In genomic region chr11:68330700-68331337, GRCh38 we compare ENCODE assay signal across 12 cellular contexts. TPM values are rescaled to one million over a fixed set of nuclear protein-coding genes. Genes with fewer than 3 reads are reported as not detected.
DNase-seq lines count a peak whose midpoint lies in the region; ATAC-seq and TF ChIP-seq lines count a peak whose summit lies in the region.
"Had no signal": no experiment of that assay in that cellular context is flagged by ENCODE, and none has a peak within 500 bp of the region (broad histone marks: within the 10 kb centered on the region; RNA-seq: fewer than 3 reads in every experiment).

No MANE protein-coding gene starts in this region.

- TF ChIP-seq CTCF in esophagus squamous epithelium (IDR thresholded peaks at IDR 0.05) (no peak), neural progenitor cell (IDR thresholded peaks at IDR 0.05) (no peak)

- H3K79me2 ChIP-seq in neural progenitor cell (ENCODE audit: low read depth), result peaks cover 53% of the 10 kb centered on the region

- CTCF ChIA-PET in CD4-positive, alpha-beta memory T cell (lab: Charles Lee; ENCODE audit: partially characterized antibody), result interaction anchor here (1.7 kb wide), 1 partner anchor 32 kb away, joined by 5 read pairs; no protein-coding TSS in a partner anchor

- peak overlapping the region in 1 of 2 donors; percentile 28 for H3K4me3 ChIP-seq in CD4-positive, alpha-beta memory T cell (ENCODE audit: low read length in 2 of 2)
- H3K4me3 ChIP-seq in NT2/D1 (ENCODE audit: insufficient read length, low read depth) (no peak overlapping the region), esophagus squamous epithelium (no peak overlapping the region), neural progenitor cell (no peak overlapping the region)
- H3K4me3 ChIP-seq: thoracic aorta had no signal

- H3K9me3 ChIP-seq in CD4-positive, alpha-beta memory T cell (ENCODE audit: control insufficient read depth in 1 of 2, low read length in 2 of 2), result no peaks in the 10 kb centered on the region
- no peaks in the 10 kb centered on the region for H3K9me3 ChIP-seq in NT2/D1 (ENCODE audit: insufficient read depth, low read length)
- no peaks in the 10 kb centered on the region for H3K9me3 ChIP-seq in esophagus squamous epithelium
- H3K9me3 ChIP-seq in neural progenitor cell (ENCODE audit: low read depth), result no peaks in the 10 kb centered on the region
- H3K9me3 ChIP-seq: thoracic aorta had no signal

- H3K27me3 ChIP-seq in CD4-positive, alpha-beta memory T cell (ENCODE audit: insufficient read depth, low read length), result no peaks in the 10 kb centered on the region
- no peaks in the 10 kb centered on the region for H3K27me3 ChIP-seq in NT2/D1 (ENCODE audit: insufficient read depth, insufficient read length)
- no peaks in the 10 kb centered on the region for H3K27me3 ChIP-seq in esophagus squamous epithelium
- no peaks in the 10 kb centered on the region for H3K27me3 ChIP-seq in neural progenitor cell

- no peak overlapping the region for H2AFZ ChIP-seq in neural progenitor cell (replicated peaks)

- H3K27ac Mint-ChIP-seq in CD4-positive, alpha-beta memory T cell, result peak overlapping the region in 2 of 7 donors; percentile 52 to 76
- H3K27ac Mint-ChIP-seq in neural progenitor cell (peak overlapping the region; percentile 8), immature natural killer cell (peak overlapping the region in 1 of 6 donors; percentile 12)

- H3K36me3 ChIP-seq in CD4-positive, alpha-beta memory T cell (ENCODE audit: insufficient read depth, low read length), result no peaks in the 10 kb centered on the region
- H3K36me3 ChIP-seq in NT2/D1 (ENCODE audit: insufficient read depth, insufficient read length, low read length), result peaks cover 14% of the 10 kb centered on the region
- no peaks in the 10 kb centered on the region for H3K36me3 ChIP-seq in esophagus squamous epithelium
- no peaks in the 10 kb centered on the region for H3K36me3 ChIP-seq in neural progenitor cell
- H3K36me3 ChIP-seq: thoracic aorta had no signal

- H3K9me3 Mint-ChIP-seq in CD4-positive, alpha-beta memory T cell, result no peaks in the 10 kb centered on the region
- H3K9me3 Mint-ChIP-seq in neural progenitor cell, result no peaks in the 10 kb centered on the region
- no peaks in the 10 kb centered on the region for H3K9me3 Mint-ChIP-seq in immature natural killer cell

- peaks cover 8% of the 10 kb centered on the region for H4K20me1 ChIP-seq in neural progenitor cell (ENCODE audit: low read depth)

- DNase-seq in CD4-positive, alpha-beta memory T cell, result no peak
- no peak for DNase-seq in NT2/D1 (ENCODE audit: low read depth, low spot score)
- DNase-seq in esophagus squamous epithelium (lab: John Stamatoyannopoulos, UW), result no peak
- no peak for DNase-seq in neural progenitor cell (ENCODE audit: low spot score)
- DNase-seq in immature natural killer cell, result no peak
- no peak for DNase-seq in mucosa of gallbladder (ENCODE audit: low spot score)
- no peak for DNase-seq in AML-193 (lab: John Stamatoyannopoulos, UW)
- DNase-seq: foreskin melanocyte, Karpas-422, PC-3 had no signal

- H3K9ac ChIP-seq in NT2/D1 (ENCODE audit: insufficient read length, low read depth), result peak overlapping the region; percentile 36
- H3K9ac ChIP-seq in neural progenitor cell, result no peak overlapping the region

- POLR2A ChIA-PET in CD4-positive, alpha-beta memory T cell (lab: Charles Lee; ENCODE audit: partially characterized antibody), result no interaction called here

- H3K4me1 ChIP-seq in CD4-positive, alpha-beta memory T cell (ENCODE audit: insufficient read depth, low read length), result peaks cover 48% of the 10 kb centered on the region
- H3K4me1 ChIP-seq in NT2/D1 (ENCODE audit: insufficient read depth, insufficient read length), result peaks cover 40% of the 10 kb centered on the region
- H3K4me1 ChIP-seq in esophagus squamous epithelium, result peaks cover 0 to 82% (median 58%) of the 10 kb centered on the region in 3 donors
- H3K4me1 ChIP-seq in neural progenitor cell, result peaks cover 58% of the 10 kb centered on the region

- H3K27ac ChIP-seq in CD4-positive, alpha-beta memory T cell (ENCODE audit: low read depth, low read length), result no peak overlapping the region
- H3K27ac ChIP-seq in esophagus squamous epithelium, result peak overlapping the region in 3 of 4 donors; percentile 70 to 83 (median 74)
- no peak overlapping the region for H3K27ac ChIP-seq in neural progenitor cell

- TF ChIP-seq POLR2A in esophagus squamous epithelium (IDR thresholded peaks at IDR 0.05), result no peak

- 58 to 78% methylated on average over 14 to 16 of the region's 16 CpGs for WGBS in esophagus squamous epithelium, 2 donors

- peak overlapping the region in 5 of 8 donors; percentile 17 to 74 (median 25) for H3K4me3 Mint-ChIP-seq in CD4-positive, alpha-beta memory T cell
- peak overlapping the region; percentile 35 for H3K4me3 Mint-ChIP-seq in neural progenitor cell
- H3K4me3 Mint-ChIP-seq in immature natural killer cell, result no peak overlapping the region

- H3F3A ChIP-seq in neural progenitor cell (ENCODE audit: low read depth), result peaks cover 20% of the 10 kb centered on the region

- H3K4me2 ChIP-seq in neural progenitor cell, result no peak overlapping the region

- H3K27me3 Mint-ChIP-seq in CD4-positive, alpha-beta memory T cell, result no peaks in the 10 kb centered on the region
- H3K27me3 Mint-ChIP-seq in neural progenitor cell (ENCODE audit: insufficient read depth, low read depth) (peaks cover 2% of the 10 kb centered on the region), immature natural killer cell (ENCODE audit: low read depth in 3 of 3) (peaks cover 4 to 7% (median 5%) of the 10 kb centered on the region in 3 donors)

- no peak for ATAC-seq in HG02759 (IDR thresholded peaks at IDR 0.05; ENCODE audit: unreplicated experiment)
- ATAC-seq: PC-3 had no signal

- H3K4me1 Mint-ChIP-seq in CD4-positive, alpha-beta memory T cell, result peaks cover 22 to 66% (median 48%) of the 10 kb centered on the region in 4 donors
- H3K4me1 Mint-ChIP-seq in neural progenitor cell (peaks cover 56% of the 10 kb centered on the region), immature natural killer cell (peaks cover 15 to 40% of the 10 kb centered on the region in 2 donors)

- intact Hi-C loops in CD4-positive, alpha-beta memory T cell (cut with micrococcal nuclease), result no loop called here
- intact Hi-C loops in esophagus squamous epithelium (cut with DNase I), result no loop called here

- H3K36me3 Mint-ChIP-seq in CD4-positive, alpha-beta memory T cell, result no peaks in the 10 kb centered on the region
- H3K36me3 Mint-ChIP-seq in neural progenitor cell (peaks cover 4% of the 10 kb centered on the region), immature natural killer cell (no peaks in the 10 kb centered on the region)

RNA-seq across cellular contexts. Expression of gene LRP5, which starts 18.4 kb away (rescaled TPM):
- total RNA-seq in CD4-positive, alpha-beta memory T cell, result 1 to 10 TPM; 1.4 to 1.9 TPM
- polyA plus RNA-seq in CD4-positive, alpha-beta memory T cell, result under 1 TPM in 1 of 2 donors, not detected in 1; 0.61 TPM
- 10 to 100 TPM; 13.7 to 24.0 (median 20.9) TPM for total RNA-seq in esophagus squamous epithelium
- total RNA-seq in neural progenitor cell (ENCODE audit: low replicate concordance), result 7.3 and 24.0 TPM in 2 replicates
- 1 to 10 TPM in 1 of 3 donors, under 1 TPM in 2; 0.03 to 1.2 (median 0.66) TPM for polyA plus RNA-seq in immature natural killer cell
- total RNA-seq in mucosa of gallbladder, result 154 TPM

RNA-seq across cellular contexts. Expression of gene C11orf24, which starts 59.0 kb away (rescaled TPM):
- total RNA-seq in CD4-positive, alpha-beta memory T cell, result 10 to 100 TPM; 19.1 to 20.3 TPM
- 10 to 100 TPM in 1 of 2 donors, 1 to 10 TPM in 1; 7.7 to 17.6 TPM for polyA plus RNA-seq in CD4-positive, alpha-beta memory T cell
- total RNA-seq in esophagus squamous epithelium (10 to 100 TPM; 11.4 to 23.3 (median 12.6) TPM), neural progenitor cell (ENCODE audit: low replicate concordance) (9.7 and 19.9 TPM in 2 replicates), mucosa of gallbladder (38.8 TPM)
- 10 to 100 TPM; 10.4 to 27.1 (median 12.6) TPM for polyA plus RNA-seq in immature natural killer cell

Comparison
In these comparisons a context has a peak if more than half of its experiments do, and no peak if none do; other contexts are left out.
1. H3K27ac ChIP-seq: peak in esophagus squamous epithelium (3 of 4); none in CD4-positive, alpha-beta memory T cell (single experiment) and neural progenitor cell (single experiment).
2. H3K4me3 Mint-ChIP-seq: peak in CD4-positive, alpha-beta memory T cell (5 of 8) and neural progenitor cell (single experiment); none in immature natural killer cell (0 of 5).